ENCODE assay signal across 23 cellular contexts in genomic region chr10:94462130-94462529, GRCh38. TPM values are rescaled to one million over a fixed set of nuclear protein-coding genes. Genes with fewer than 3 reads are reported as not detected.
DNase-seq lines count a peak whose midpoint lies in the region; ATAC-seq, FAIRE-seq and TF ChIP-seq lines count a peak whose summit lies in the region.
"Had no signal": no experiment of that assay in that cellular context is flagged by ENCODE, and none has a peak within 500 bp of the region (broad histone marks: within the 10 kb centered on the region; RNA-seq: fewer than 3 reads in every experiment).

No MANE protein-coding gene starts in this region.

- no peaks in the 10 kb centered on the region for H3K4me1 ChIP-seq in A549
- no peaks in the 10 kb centered on the region for H3K4me1 ChIP-seq in astrocyte (ENCODE audit: insufficient read depth, low read length)
- H3K4me1 ChIP-seq in HepG2 (ENCODE audit: insufficient read depth, low read length): peaks cover 18% of the 10 kb centered on the region
- no peaks in the 10 kb centered on the region for H3K4me1 ChIP-seq in kidney (ENCODE audit: control insufficient read depth in 1 of 2, insufficient read depth in 1 of 2, low read depth in 1 of 2, low read length in 2 of 2)
- H3K4me1 ChIP-seq: BE2C, BLaER1 had no signal

- H4K20me1 ChIP-seq in astrocyte (ENCODE audit: insufficient read depth, low read length) (no peaks in the 10 kb centered on the region), HepG2 (ENCODE audit: insufficient read depth, low read length) (peaks cover 8% of the 10 kb centered on the region)
- H4K20me1 ChIP-seq: BLaER1 had no signal

- TF ChIP-seq POLR2A in A549 (IDR thresholded peaks at IDR 0.05; ENCODE audit: low read length) (no peak), HepG2 (IDR thresholded peaks at IDR 0.05; ENCODE audit: insufficient read depth in 1 of 2, low read depth in 2 of 2, low read length in 2 of 2) (no peak)

- DNase-seq in A549 (ENCODE audit: low read depth in 1 of 2, low spot score in 1 of 2) (no peak), HuH-7 (ENCODE audit: low spot score) (peak; percentile 27), astrocyte (ENCODE audit: low read depth) (no peak), HepG2 (ENCODE audit: low spot score) (peak; percentile 34), kidney (no peak), DMS114 treated with DMSO at 0.1 percent for 48 hours (lab: John Stamatoyannopoulos, UW; ENCODE audit: unreplicated experiment) (no peak), substantia nigra (lab: John Stamatoyannopoulos, UW) (no peak)
- DNase-seq: ACHN; BE2C; C1 segment of cervical spinal cord; CD4-positive, alpha-beta memory T cell; CD4-positive, CD25-positive, alpha-beta regulatory T cell; CD8-positive, alpha-beta memory T cell; COR-L47; DMS 273 treated with DMSO at 0.1 percent for 48 hours; DMS79 treated with DMSO at 0.1 percent for 48 hours; GDM1 had no signal

- no peaks in the 10 kb centered on the region for H3K4me1 Mint-ChIP-seq in astrocyte (ENCODE audit: low read depth, unreplicated experiment)
- H3K4me1 Mint-ChIP-seq: CD14-positive monocyte; CD4-positive, alpha-beta memory T cell; CD4-positive, CD25-positive, alpha-beta regulatory T cell; CD8-positive, alpha-beta memory T cell had no signal

- H3K4me2 ChIP-seq in A549: no peak overlapping the region
- no peak overlapping the region for H3K4me2 ChIP-seq in astrocyte (ENCODE audit: low read length)
- no peak overlapping the region for H3K4me2 ChIP-seq in HepG2 (ENCODE audit: low read depth, low read length)
- H3K4me2 ChIP-seq: BLaER1 had no signal

- TF ChIP-seq RAD21 in A549 (conservative IDR thresholded peaks at IDR 0.05 in 1 of 2, IDR thresholded peaks at IDR 0.05 in 1 of 2) (no peak), HepG2 (CRISPR knock-in tag; IDR thresholded peaks at IDR 0.05) (no peak)

- H3K9ac ChIP-seq in astrocyte (ENCODE audit: low read length) (no peak overlapping the region), HepG2 (ENCODE audit: insufficient read depth, low read depth, low read length) (no peak overlapping the region), kidney (ENCODE audit: low read length in 2 of 2) (no peak overlapping the region)
- H3K9ac ChIP-seq: BLaER1 had no signal

- ATAC-seq in A549 (no peak), HepG2 (peak; percentile 48; the same call in 2 of the 3 replicates)

- no peak overlapping the region for H3K27ac ChIP-seq in A549
- H3K27ac ChIP-seq in astrocyte (ENCODE audit: low read depth, low read length): no peak overlapping the region
- H3K27ac ChIP-seq in HepG2 (ENCODE audit: extremely low read length, insufficient read depth, low read length): no peak overlapping the region
- no peak overlapping the region for H3K27ac ChIP-seq in kidney (ENCODE audit: low read depth in 2 of 2, low read length in 2 of 2)
- H3K27ac ChIP-seq in substantia nigra (ENCODE audit: low read depth, low read length, poor library complexity, severe bottlenecking): no peak overlapping the region
- H3K27ac ChIP-seq: 22Rv1, BLaER1 had no signal

- FAIRE-seq in A549 (lab: Jason Lieb, UNC) (peak; percentile 39), astrocyte (lab: Jason Lieb, UNC) (peak; percentile 23), HepG2 (lab: Jason Lieb, UNC) (no peak), kidney (lab: Jason Lieb, UNC) (no peak)
- FAIRE-seq: GM12878, GM12892, GM18507 had no signal

- H2AFZ ChIP-seq in astrocyte (ENCODE audit: low read depth, low read length): no peak overlapping the region
- no peak overlapping the region for H2AFZ ChIP-seq in HepG2 (ENCODE audit: low read length)

- no peaks in the 10 kb centered on the region for H3K9me3 ChIP-seq in A549
- no peaks in the 10 kb centered on the region for H3K9me3 ChIP-seq in astrocyte (ENCODE audit: insufficient read depth, low read depth, low read length)
- H3K9me3 ChIP-seq in HepG2 (ENCODE audit: low read length): no peaks in the 10 kb centered on the region
- H3K9me3 ChIP-seq in kidney (ENCODE audit: control insufficient read depth in 1 of 2, low read length in 2 of 2): peaks cover 0 to 14% of the 10 kb centered on the region in 2 donors
- H3K9me3 ChIP-seq: BE2C had no signal

- H3K4me3 Mint-ChIP-seq in astrocyte (ENCODE audit: unreplicated experiment): no peak overlapping the region
- H3K4me3 Mint-ChIP-seq: CD14-positive monocyte; CD4-positive, alpha-beta memory T cell; CD4-positive, CD25-positive, alpha-beta regulatory T cell; CD8-positive, alpha-beta memory T cell had no signal

- no peaks in the 10 kb centered on the region for H3K79me2 ChIP-seq in astrocyte (ENCODE audit: insufficient read depth, low read length)
- no peaks in the 10 kb centered on the region for H3K79me2 ChIP-seq in HepG2 (ENCODE audit: insufficient read depth, low read length)

- H3K36me3 ChIP-seq in astrocyte (ENCODE audit: insufficient read depth, low read length) (no peaks in the 10 kb centered on the region), HepG2 (replicated peaks in 1 of 2; ENCODE audit: control insufficient read depth in 1 of 2, insufficient read depth in 2 of 2, low read length in 2 of 2) (no peaks in the 10 kb centered on the region; a peak in 1 of 5 replicates), kidney (ENCODE audit: control insufficient read depth in 1 of 2, insufficient read depth in 2 of 2, low read length in 2 of 2) (no peaks in the 10 kb centered on the region)
- H3K36me3 ChIP-seq: BE2C, BLaER1 had no signal

- in situ Hi-C loops in HepG2 (cut with HindIII; ENCODE audit: extremely low pct_ligation_motif_present, low pct_unique_long_range_greater_than_20kb): no loop called here

- POLR2A ChIA-PET in A549 (lab: Yijun Ruan, JAX) (no interaction called here), HepG2 (lab: Yijun Ruan, JAX) (no interaction called here)

- no peaks in the 10 kb centered on the region for H3K27me3 ChIP-seq in astrocyte (ENCODE audit: insufficient read depth, low read length)
- H3K27me3 ChIP-seq in HepG2 (ENCODE audit: control insufficient read depth in 1 of 2, insufficient read depth in 2 of 2, low read length in 2 of 2): no peaks in the 10 kb centered on the region
- H3K27me3 ChIP-seq: BE2C, BLaER1 had no signal

- peaks cover 10% of the 10 kb centered on the region for H3K9me3 Mint-ChIP-seq in astrocyte (ENCODE audit: unreplicated experiment)

- no peaks in the 10 kb centered on the region for H3K27me3 Mint-ChIP-seq in astrocyte (ENCODE audit: low read depth, unreplicated experiment)
- H3K27me3 Mint-ChIP-seq: CD4-positive, CD25-positive, alpha-beta regulatory T cell had no signal

- CTCF ChIA-PET in A549 (lab: Yijun Ruan, JAX): interaction anchor here (0.9 kb wide), 1 partner anchor 18 kb away, joined by 3 read pairs; no protein-coding TSS in a partner anchor
- CTCF ChIA-PET in HepG2 (lab: Yijun Ruan, JAX; ENCODE audit: low intra/inter-chr PET ratio, low total read pairs): no interaction called here

- BruUV-seq in HepG2 (replicated peaks; lab: Mats Ljungman, UMichigan): no TSS peak

- no peak overlapping the region for H3K27ac Mint-ChIP-seq in astrocyte (ENCODE audit: unreplicated experiment)
- H3K27ac Mint-ChIP-seq: CD14-positive monocyte; CD4-positive, alpha-beta memory T cell; CD4-positive, CD25-positive, alpha-beta regulatory T cell; CD8-positive, alpha-beta memory T cell had no signal

- intact Hi-C loops in HepG2 (cut with micrococcal nuclease; ENCODE audit: unreplicated experiment): no loop called here
- intact Hi-C loops in kidney (cut with DNase I): no loop called here

- TF ChIP-seq EP300 in A549 (IDR thresholded peaks at IDR 0.05) (no peak), HepG2 (IDR thresholded peaks at IDR 0.05; ENCODE audit: low read depth in 2 of 2, low read length in 2 of 2) (peak in 1 of 2 experiments; percentile 50; a peak in 1 of 4 replicates), HepG2 (CRISPR knock-in tag; IDR thresholded peaks at IDR 0.05; ENCODE audit: borderline replicate concordance) (no peak)

- TF ChIP-seq CTCF in A549 (IDR thresholded peaks at IDR 0.05): no peak
- no peak for TF ChIP-seq CTCF in astrocyte (IDR thresholded peaks at IDR 0.05; ENCODE audit: insufficient read depth, low read depth, low read length)
- no peak for TF ChIP-seq CTCF in HepG2 (CRISPR knock-in tag; IDR thresholded peaks at IDR 0.05)
- no peak for TF ChIP-seq CTCF in kidney (IDR thresholded peaks at IDR 0.05; ENCODE audit: borderline replicate concordance, extremely low read depth, insufficient read depth)

- H3K36me3 Mint-ChIP-seq in astrocyte (ENCODE audit: low read depth, unreplicated experiment): peaks cover 12% of the 10 kb centered on the region
- H3K36me3 Mint-ChIP-seq: CD4-positive, alpha-beta memory T cell; CD4-positive, CD25-positive, alpha-beta regulatory T cell; CD8-positive, alpha-beta memory T cell had no signal

- H3K4me3 ChIP-seq in A549 (no peak overlapping the region), astrocyte (ENCODE audit: insufficient read depth, low read depth, low read length) (no peak overlapping the region), HepG2 (replicated peaks in 1 of 3; ENCODE audit: insufficient read depth in 1 of 3, low read depth in 2 of 3, low read length in 3 of 3) (no peak overlapping the region), kidney (ENCODE audit: low read length in 2 of 2) (no peak overlapping the region)
- H3K4me3 ChIP-seq: BLaER1, GM12878 had no signal

RNA-seq across cellular contexts. Expression of gene TBC1D12, which starts 59.8 kb away (rescaled TPM):
- polyA plus RNA-seq in A549 (2011; rRNA removed) (5.7 and 6.0 TPM in 2 replicates), A549 (2017; fragmentation: RNase III; extraction: RNeasy Plus Mini Kit Qiagen cat#74134 plus additional on column Dnase treatment) (3.5 to 4.4 TPM (median 3.7 TPM) in 3 replicates), HepG2 (2011; rRNA removed) (4.7 and 5.7 TPM in 2 replicates), kidney (ENCODE audit: insufficient read depth, low read depth, low replicate concordance) (4.4 TPM)
- 1.4 and 2.2 TPM in 2 replicates for polyA plus RNA-seq in A549 (2012; cell fraction: cytosol; rRNA removed)
- polyA plus RNA-seq in A549 (2012; cell fraction: nucleus; rRNA removed): 2.1 and 2.5 TPM in 2 replicates
- polyA minus RNA-seq in A549 (2011; rRNA and poly(A)+ RNA removed): 2.6 TPM in 2 replicates
- total RNA-seq in astrocyte (6.9 and 7.6 TPM in 2 replicates), HepG2 (2016; rRNA removed; fragmentation: Illumina TruSeq; extraction: Trizol) (6.2 and 7.2 TPM in 2 replicates), kidney (13.1 TPM)
- 3.8 TPM in 2 replicates for total RNA-seq in HepG2 (2016; cell fraction: cytosol; rRNA removed; fragmentation: Illumina TruSeq; extraction: Trizol; ENCODE audit: low read depth)
- total RNA-seq in HepG2 (2016; cell fraction: insoluble cytoplasmic fraction; rRNA removed; fragmentation: Illumina TruSeq; extraction: Trizol): 6.6 and 7.8 TPM in 2 replicates
- 3.5 and 3.7 TPM in 2 replicates for total RNA-seq in HepG2 (2016; cell fraction: membrane; rRNA removed; fragmentation: Illumina TruSeq; extraction: Trizol)
- total RNA-seq in HepG2 (2016; cell fraction: nucleus; rRNA removed; fragmentation: Illumina TruSeq; extraction: Trizol): 7.8 and 8.9 TPM in 2 replicates
- polyA plus RNA-seq in HepG2 (2011; cell fraction: cytosol; rRNA removed): 1.6 and 2.7 TPM in 2 replicates
- 4.1 and 4.4 TPM in 2 replicates for polyA plus RNA-seq in HepG2 (2011; cell fraction: nucleus; rRNA removed)
- 4.1 and 5.6 TPM in 2 replicates for polyA plus RNA-seq in HepG2 (2012)
- polyA plus RNA-seq in HepG2 (2016; cell fraction: cytosol; fragmentation: Illumina TruSeq; extraction: Trizol; ENCODE audit: low read depth): 0.58 and 0.60 TPM in 2 replicates
- 5.1 and 6.4 TPM in 2 replicates for polyA plus RNA-seq in HepG2 (2016; cell fraction: insoluble cytoplasmic fraction; fragmentation: Illumina TruSeq; extraction: Trizol; ENCODE audit: low read depth)
- polyA plus RNA-seq in HepG2 (2016; cell fraction: membrane; fragmentation: Illumina TruSeq; extraction: Trizol; ENCODE audit: low read depth): 1.0 TPM in 2 replicates
- 9.5 and 10.1 TPM in 2 replicates for polyA plus RNA-seq in HepG2 (2016; cell fraction: nucleus; fragmentation: Illumina TruSeq; extraction: Trizol; ENCODE audit: insufficient read depth, low read depth)
- polyA minus RNA-seq in HepG2 (2011; rRNA and poly(A)+ RNA removed; ENCODE audit: low replicate concordance): 2.9 and 3.1 TPM in 2 replicates
- polyA minus RNA-seq in HepG2 (2011; cell fraction: cytosol; rRNA and poly(A)+ RNA removed): 3.6 and 4.5 TPM in 2 replicates
- polyA minus RNA-seq in HepG2 (2011; cell fraction: nucleus; rRNA and poly(A)+ RNA removed): 9.8 and 10.6 TPM in 2 replicates
- total RNA-seq: CD4-positive, CD25-positive, alpha-beta regulatory T cell had no signal
- polyA plus RNA-seq: CD4-positive, alpha-beta memory T cell; CD4-positive, CD25-positive, alpha-beta regulatory T cell; CD8-positive, alpha-beta memory T cell had no signal

Comparison
In these comparisons a context has a peak if more than half of its experiments do, and no peak if none do; other contexts are left out.
1. DNase-seq: peak in HuH-7 (single experiment) and HepG2 (single experiment); none in A549 (0 of 2), astrocyte (single experiment), kidney (single experiment), DMS114 treated with DMSO at 0.1 percent for 48 hours (single experiment) and substantia nigra (0 of 49).
2. Of the 38 proteins assayed by ChIP-seq in both HepG2 and A549: peak only in HepG2: CEBPB and HDAC2; only in A549: none; in both: MAFK; in neither: 33; mixed calls (peak in some experiments, not most) for 2.